ENCODE assay signal across 15 cellular contexts in the genomic region with DNA sequence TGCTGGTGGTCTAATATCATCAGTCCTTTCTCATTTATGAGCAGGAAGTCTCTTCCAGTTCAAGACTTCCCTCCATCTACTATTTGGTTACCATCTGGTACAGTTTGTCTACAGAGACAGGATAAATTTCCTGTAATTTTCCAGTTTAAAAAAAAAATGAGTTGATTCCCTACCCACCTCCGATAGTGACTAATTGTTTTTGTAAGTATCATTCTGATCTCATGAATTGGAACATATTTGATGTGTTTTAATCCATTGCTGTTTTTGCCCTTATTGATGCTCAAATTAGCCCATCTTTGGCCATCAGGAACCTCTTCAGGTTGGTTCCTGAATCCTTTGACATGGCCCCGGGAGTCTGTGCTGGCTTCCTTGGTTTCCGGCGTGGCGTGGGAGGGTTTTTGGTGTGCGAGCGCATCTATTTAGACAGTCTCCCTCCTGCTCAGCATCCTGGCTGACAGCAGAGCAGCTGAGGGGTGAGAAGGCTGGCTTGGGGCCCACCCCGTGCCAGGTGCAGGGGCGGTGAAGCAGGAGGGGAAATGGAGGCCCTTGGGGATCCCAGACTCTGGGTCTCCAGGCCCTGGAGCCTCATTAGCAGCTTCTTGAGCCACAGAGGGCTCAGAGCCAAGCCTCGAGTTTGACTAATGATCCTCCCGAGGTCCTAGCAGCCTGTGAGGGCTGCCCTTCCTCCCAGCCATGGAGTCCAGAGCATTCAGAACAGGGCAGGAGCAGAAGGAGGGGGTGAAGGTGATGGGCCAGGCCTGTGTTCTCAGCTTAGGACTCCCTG. TPM values are rescaled to one million over a fixed set of nuclear protein-coding genes. Genes with fewer than 3 reads are reported as not detected.
DNase-seq lines count a peak whose midpoint lies in the region; TF ChIP-seq lines count a peak whose summit lies in the region.
"Had no signal": no experiment of that assay in that cellular context is flagged by ENCODE, and none has a peak within 500 bp of the region (broad histone marks: within the 10 kb centered on the region; RNA-seq: fewer than 3 reads in every experiment).

No MANE protein-coding gene starts in this region.

- H3K9ac ChIP-seq in neuronal stem cell (ENCODE audit: low read depth, low read length, poor library complexity): peak overlapping the region; percentile 9

- no peak overlapping the region for H3K4ac ChIP-seq in neuronal stem cell (ENCODE audit: low read length)

- H2AFZ ChIP-seq in neuronal stem cell (ENCODE audit: low read length): no peak overlapping the region

- no peak overlapping the region for H3K27ac ChIP-seq in neuronal stem cell (replicated peaks; ENCODE audit: low read length)

- no peak overlapping the region for H3K4me2 ChIP-seq in neuronal stem cell (ENCODE audit: insufficient read depth, low read length, poor library complexity, severe bottlenecking)

- H2AK5ac ChIP-seq in neuronal stem cell (ENCODE audit: low read depth, low read length): no peak overlapping the region

- peak; percentile 67 for DNase-seq in DMS 273 treated with DMSO at 0.1 percent for 48 hours (lab: John Stamatoyannopoulos, UW)
- DNase-seq in NCI-H1105 treated with DMSO at 0.1 percent for 48 hours (lab: John Stamatoyannopoulos, UW): peak; percentile 90
- no peak for DNase-seq in neuronal stem cell (ENCODE audit: low spot score)
- no peak for DNase-seq in effector CD4-positive, alpha-beta T cell
- DNase-seq in central memory CD4-positive, alpha-beta T cell: no peak
- no peak for DNase-seq in NCI-H2227 (lab: John Stamatoyannopoulos, UW; ENCODE audit: unreplicated experiment)
- no peak for DNase-seq in HT-29 (ENCODE audit: low spot score)
- DNase-seq: activated CD8-positive, alpha-beta memory T cell treated with anti-CD3 and anti-CD28 coated beads, Interleukin-2, amount 50 U/mL, for 4 hours; amniotic stem cell; COR-L47; GOT3; NCI-H510A treated with DMSO at 0.1 percent for 48 hours had no signal

- no peak overlapping the region for H2BK5ac ChIP-seq in neuronal stem cell (ENCODE audit: low read length)

- H3K14ac ChIP-seq in neuronal stem cell (ENCODE audit: low read length): no peak overlapping the region

- H3K36me3 Mint-ChIP-seq in brain: peaks cover 6% of the 10 kb centered on the region
- H3K36me3 Mint-ChIP-seq: IgD-negative memory B cell had no signal

- H3K27me3 Mint-ChIP-seq in brain: no peaks in the 10 kb centered on the region

- H3K23ac ChIP-seq in neuronal stem cell (ENCODE audit: low read depth, low read length, poor library complexity): no peak overlapping the region

- no peak overlapping the region for H3K4me3 ChIP-seq in neuronal stem cell (ENCODE audit: low read length in 2 of 2)

- no peaks in the 10 kb centered on the region for H3K9me3 ChIP-seq in neuronal stem cell (replicated peaks in 1 of 2; ENCODE audit: control insufficient read depth in 2 of 2, insufficient read depth in 1 of 2, low read depth in 1 of 2, low read length in 2 of 2)

- H4K91ac ChIP-seq in neuronal stem cell (ENCODE audit: low read depth, low read length, poor library complexity): no peak overlapping the region

- H3K4me3 Mint-ChIP-seq in brain: peak overlapping the region in 2 of 5 experiments; percentile 29 to 37
- H3K4me3 Mint-ChIP-seq: IgD-negative memory B cell had no signal

- H3K9me3 Mint-ChIP-seq in brain: no peaks in the 10 kb centered on the region
- H3K9me3 Mint-ChIP-seq: IgD-negative memory B cell had no signal

- no peak for TF ChIP-seq CTCF in brain (conservative IDR thresholded peaks at IDR 0.05)

- H3K18ac ChIP-seq in neuronal stem cell (ENCODE audit: low read length): peak overlapping the region; percentile 70

- H2BK15ac ChIP-seq in neuronal stem cell (ENCODE audit: low read length): no peak overlapping the region

- H3K36me3 ChIP-seq in neuronal stem cell (replicated peaks in 1 of 2; ENCODE audit: control insufficient read depth in 2 of 2, insufficient read depth in 2 of 2, low read length in 2 of 2): peaks cover 2 to 36% of the 10 kb centered on the region in 2 donors

- no peak overlapping the region for H4K8ac ChIP-seq in neuronal stem cell (ENCODE audit: low read depth, low read length)

- no peaks in the 10 kb centered on the region for H3K79me1 ChIP-seq in neuronal stem cell (ENCODE audit: low read depth, low read length)

- H3K4me1 ChIP-seq in neuronal stem cell (ENCODE audit: control insufficient read depth in 2 of 2, insufficient read depth in 1 of 2, low read depth in 1 of 2, low read length in 2 of 2): peaks cover 0 to 5% of the 10 kb centered on the region in 2 donors

- peak overlapping the region; percentile 36 to 91 (median 71) for H3K27ac Mint-ChIP-seq in brain
- H3K27ac Mint-ChIP-seq: IgD-negative memory B cell had no signal

- H3K4me1 Mint-ChIP-seq in brain: peaks cover 33% of the 10 kb centered on the region
- H3K4me1 Mint-ChIP-seq: IgD-negative memory B cell had no signal

- H2BK12ac ChIP-seq in neuronal stem cell (ENCODE audit: low read length): no peak overlapping the region

- no peak overlapping the region for H2BK120ac ChIP-seq in neuronal stem cell (ENCODE audit: low read depth, low read length)

- no peaks in the 10 kb centered on the region for H3K27me3 ChIP-seq in neuronal stem cell (ENCODE audit: control insufficient read depth in 3 of 3, insufficient read depth in 3 of 3, low read depth in 1 of 3, low read length in 3 of 3)

- no CpG with 5 or more reads among the region's 11 CpGs for WGBS in neuronal stem cell (ENCODE audit: extremely low coverage in 2 of 2, insufficient read length in 2 of 2, insufficient replicate concordance in 1 of 2), 2 donors

RNA-seq across cellular contexts. Expression of a gene that starts 6.8 kb away (rescaled TPM):
- polyA plus RNA-seq in brain (ENCODE audit: insufficient read depth, low read depth, low replicate concordance): not detected
- not detected for polyA plus RNA-seq in neuronal stem cell (2013, experiment 1 of 2)
- polyA plus RNA-seq in neuronal stem cell (2013, experiment 2 of 2): not detected
- total RNA-seq in HT-29 (2014; rRNA removed; shearing (Covaris generic)): 2.8 TPM in 1 of 2 replicates, not detected in the other
- total RNA-seq: mesenteric fat pad had no signal
- polyA plus RNA-seq: IgD-negative memory B cell had no signal

RNA-seq across cellular contexts. Expression of a gene that starts 18.6 kb away (rescaled TPM):
- polyA plus RNA-seq in brain (ENCODE audit: insufficient read depth, low read depth, low replicate concordance): 4.2 TPM
- polyA plus RNA-seq in neuronal stem cell (2013, experiment 1 of 2): 0.71 TPM
- 0.60 TPM for polyA plus RNA-seq in neuronal stem cell (2013, experiment 2 of 2)
- 1.9 and 2.3 TPM in 2 replicates for total RNA-seq in HT-29 (2014; rRNA removed; shearing (Covaris generic))
- polyA plus RNA-seq: IgD-negative memory B cell had no signal

RNA-seq across cellular contexts. Expression of a gene that starts 42.7 kb away (rescaled TPM):
- 23.2 TPM for polyA plus RNA-seq in brain (ENCODE audit: insufficient read depth, low read depth, low replicate concordance)
- polyA plus RNA-seq in neuronal stem cell (2013, experiment 1 of 2): 7.6 TPM
- 8.0 TPM for polyA plus RNA-seq in neuronal stem cell (2013, experiment 2 of 2)
- 30.5 and 30.9 TPM in 2 replicates for total RNA-seq in HT-29 (2014; rRNA removed; shearing (Covaris generic))

Comparison
In these comparisons a context has a peak if more than half of its experiments do, and no peak if none do; other contexts are left out.
1. DNase-seq: peak in DMS 273 treated with DMSO at 0.1 percent for 48 hours (single experiment) and NCI-H1105 treated with DMSO at 0.1 percent for 48 hours (single experiment); none in neuronal stem cell (single experiment), effector CD4-positive, alpha-beta T cell (single experiment), central memory CD4-positive, alpha-beta T cell (single experiment), NCI-H2227 (single experiment) and HT-29 (single experiment).